22 cellular contexts compared by ENCODE assay signal in the genomic region with DNA sequence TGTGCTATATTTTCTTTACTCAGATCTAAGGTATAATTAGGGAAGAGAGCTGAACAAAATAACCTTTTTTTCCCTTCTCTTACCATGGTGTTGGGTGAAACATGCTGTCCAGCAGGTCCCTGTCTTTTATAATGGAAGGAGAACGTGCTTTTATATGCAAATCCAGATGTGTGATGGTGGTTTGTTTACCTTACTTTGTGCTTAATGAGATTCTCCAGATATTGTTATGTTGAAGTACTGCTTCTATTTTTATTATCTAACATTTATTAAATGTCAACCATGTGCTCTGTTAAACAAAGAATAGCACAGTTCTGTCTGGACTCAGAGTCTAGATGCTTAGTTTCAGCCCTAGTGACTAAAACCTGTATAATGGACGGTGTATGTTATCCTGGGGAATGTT. TPM values are rescaled to one million over a fixed set of nuclear protein-coding genes. Genes with fewer than 3 reads are reported as not detected.
DNase-seq lines count a peak whose midpoint lies in the region; ATAC-seq and TF ChIP-seq lines count a peak whose summit lies in the region.
"Had no signal": no experiment of that assay in that cellular context is flagged by ENCODE, and none has a peak within 500 bp of the region (broad histone marks: within the 10 kb centered on the region; RNA-seq: fewer than 3 reads in every experiment).

No MANE protein-coding gene starts in this region.

- no peaks in the 10 kb centered on the region for H3K9me3 Mint-ChIP-seq in endothelial cell (ENCODE audit: unreplicated experiment)
- H3K9me3 Mint-ChIP-seq in T-helper 2 cell treated with Interferon-gamma antibody and Interleukin-4, amounts not matched to agents 5 μg/mL and 100 μg/mL, for 36 hours: no peaks in the 10 kb centered on the region

- peak; percentile 3 for DNase-seq in NCI-H748 (lab: John Stamatoyannopoulos, UW; ENCODE audit: unreplicated experiment)
- DNase-seq in NCI-H748 treated with DMSO at 0.1 percent for 48 hours (lab: John Stamatoyannopoulos, UW): no peak
- DNase-seq in NCI-H69 (lab: John Stamatoyannopoulos, UW): peak; percentile 67
- DNase-seq in endothelial cell (ENCODE audit: low spot score): no peak
- DNase-seq in T-helper 2 cell treated with Interferon-gamma antibody and Interleukin-4, amounts not matched to agents 5 μg/mL and 100 μg/mL, for 36 hours (ENCODE audit: low spot score): no peak
- no peak for DNase-seq in activated effector memory CD4-positive, alpha-beta T cell treated with anti-CD3 and anti-CD28 coated beads, Interleukin-2, amount 50 U/mL, for 16 hours
- DNase-seq in stimulated activated CD4-positive, alpha-beta T cell treated with anti-CD3 and anti-CD28 coated beads, Interleukin-15, amount 100 ng/mL, for 24 hours: no peak
- DNase-seq: 8988T; Caco-2; CD4-positive, alpha-beta memory T cell; DMS 273 treated with DMSO at 0.1 percent for 48 hours; DMS79 treated with DMSO at 0.1 percent for 48 hours; GOT3; MG63; NCI-H1048; NCI-H1694; NCI-H2081 treated with DMSO at 0.1 percent for 48 hours; NCI-H2171 treated with DMSO at 0.1 percent for 48 hours; NCI-H524 treated with DMSO at 0.1 percent for 48 hours; NK-92 treated with Interleukin-12 subunit alpha and Interleukin-12 subunit beta, amount 100 ng/mL, for 24 hours had no signal

- H3K27ac Mint-ChIP-seq in endothelial cell (ENCODE audit: unreplicated experiment): peak overlapping the region; percentile 10
- no peak overlapping the region for H3K27ac Mint-ChIP-seq in T-helper 2 cell treated with Interferon-gamma antibody and Interleukin-4, amounts not matched to agents 5 μg/mL and 100 μg/mL, for 36 hours
- H3K27ac Mint-ChIP-seq: CD4-positive, alpha-beta memory T cell had no signal

- TF ChIP-seq CTCF in endothelial cell (IDR thresholded peaks at IDR 0.05; ENCODE audit: unreplicated experiment): no peak

- no peak for ATAC-seq in HG02884 (IDR thresholded peaks at IDR 0.05; ENCODE audit: unreplicated experiment)
- ATAC-seq: SK-N-SH treated with all-trans-retinoic acid at 6 μM for 48 hours had no signal

- no peak overlapping the region for H3K4me3 Mint-ChIP-seq in endothelial cell (ENCODE audit: unreplicated experiment)
- no peak overlapping the region for H3K4me3 Mint-ChIP-seq in T-helper 2 cell treated with Interferon-gamma antibody and Interleukin-4, amounts not matched to agents 5 μg/mL and 100 μg/mL, for 36 hours
- H3K4me3 Mint-ChIP-seq: CD4-positive, alpha-beta memory T cell had no signal

- no peaks in the 10 kb centered on the region for H3K36me3 Mint-ChIP-seq in endothelial cell (ENCODE audit: low read depth, unreplicated experiment)
- no peaks in the 10 kb centered on the region for H3K36me3 Mint-ChIP-seq in T-helper 2 cell treated with Interferon-gamma antibody and Interleukin-4, amounts not matched to agents 5 μg/mL and 100 μg/mL, for 36 hours (ENCODE audit: low read depth)
- H3K36me3 Mint-ChIP-seq: CD4-positive, alpha-beta memory T cell had no signal

- no peaks in the 10 kb centered on the region for H3K27me3 Mint-ChIP-seq in endothelial cell (ENCODE audit: unreplicated experiment)
- H3K27me3 Mint-ChIP-seq in T-helper 2 cell treated with Interferon-gamma antibody and Interleukin-4, amounts not matched to agents 5 μg/mL and 100 μg/mL, for 36 hours (ENCODE audit: low read depth): peaks cover 29% of the 10 kb centered on the region

- H3K4me1 Mint-ChIP-seq in endothelial cell (ENCODE audit: unreplicated experiment): peaks cover 10% of the 10 kb centered on the region
- H3K4me1 Mint-ChIP-seq in T-helper 2 cell treated with Interferon-gamma antibody and Interleukin-4, amounts not matched to agents 5 μg/mL and 100 μg/mL, for 36 hours (ENCODE audit: low read depth): no peaks in the 10 kb centered on the region
- H3K4me1 Mint-ChIP-seq: CD4-positive, alpha-beta memory T cell had no signal

RNA-seq across cellular contexts. Expression of gene GRIK4, which starts 10.1 kb away (rescaled TPM):
- 4.5 TPM for total RNA-seq in endothelial cell (ENCODE audit: unreplicated experiment)
- total RNA-seq: CD4-positive, alpha-beta memory T cell had no signal

Comparison
In these comparisons a context has a peak if more than half of its experiments do, and no peak if none do; other contexts are left out.
1. DNase-seq: peak in NCI-H748 (single experiment) and NCI-H69 (single experiment); none in NCI-H748 treated with DMSO at 0.1 percent for 48 hours (single experiment), endothelial cell (single experiment), T-helper 2 cell treated with Interferon-gamma antibody and Interleukin-4, amounts not matched to agents 5 μg/mL and 100 μg/mL, for 36 hours (single experiment), activated effector memory CD4-positive, alpha-beta T cell treated with anti-CD3 and anti-CD28 coated beads, Interleukin-2, amount 50 U/mL, for 16 hours (single experiment) and stimulated activated CD4-positive, alpha-beta T cell treated with anti-CD3 and anti-CD28 coated beads, Interleukin-15, amount 100 ng/mL, for 24 hours (single experiment).